Comparison of ENCODE assay signal across 10 cellular contexts in genomic region chr20:62132421-62132820, GRCh38. TPM values are rescaled to one million over a fixed set of nuclear protein-coding genes. Genes with fewer than 3 reads are reported as not detected.
DNase-seq lines count a peak whose midpoint lies in the region; ATAC-seq lines count a peak whose summit lies in the region.
"Had no signal": no experiment of that assay in that cellular context is flagged by ENCODE, and none has a peak within 500 bp of the region (broad histone marks: within the 10 kb centered on the region; RNA-seq: fewer than 3 reads in every experiment).

No MANE protein-coding gene starts in this region.

- intact Hi-C loops in activated CD4-positive, alpha-beta memory T cell treated with anti-CD3 and anti-CD28 coated beads for 36 hours (cut with micrococcal nuclease): no loop called here
- intact Hi-C loops in left ventricle myocardium superior (cut with micrococcal nuclease): no loop called here

- peaks cover 48% of the 10 kb centered on the region for H3K36me3 Mint-ChIP-seq in activated CD8-positive, alpha-beta memory T cell treated with anti-CD3 and anti-CD28 coated beads, Interleukin-2, amount 10 ng/mL, durations not matched to agents 7 days and 5 days
- H3K36me3 Mint-ChIP-seq in activated CD4-positive, alpha-beta memory T cell treated with anti-CD3 and anti-CD28 coated beads for 36 hours: peaks cover 52% of the 10 kb centered on the region
- peaks cover 58 to 83% of the 10 kb centered on the region in 2 donors for H3K36me3 Mint-ChIP-seq in stimulated activated naive B cell treated with anti-CD40 and anti-IgM and Interleukin-4, amounts not matched to agents 10 μg/mL and 1 μg/mL and 100 μg/mL, for 72 hours

- DNase-seq in activated CD8-positive, alpha-beta memory T cell treated with anti-CD3 and anti-CD28 coated beads, Interleukin-2, amount 10 ng/mL, durations not matched to agents 7 days and 5 days: no peak
- DNase-seq in activated CD8-positive, alpha-beta memory T cell treated with anti-CD3 and anti-CD28 coated beads, Interleukin-2, amount 50 U/mL, for 4 hours: no peak
- no peak for DNase-seq in activated CD4-positive, alpha-beta memory T cell treated with anti-CD3 and anti-CD28 coated beads for 36 hours
- no peak for DNase-seq in left ventricle myocardium superior
- no peak for DNase-seq in stimulated activated naive B cell treated with anti-CD40 and anti-IgM and Interleukin-4, amounts not matched to agents 10 μg/mL and 1 μg/mL and 100 μg/mL, for 72 hours
- DNase-seq in H7: no peak
- DNase-seq in AG08396 (ENCODE audit: low spot score): no peak
- DNase-seq in Ammon's horn (ENCODE audit: low spot score): no peak
- DNase-seq: NCI-H146 had no signal

- POLR2A ChIA-PET in activated CD4-positive, alpha-beta memory T cell treated with anti-CD3 and anti-CD28 coated beads for 36 hours (lab: Charles Lee): no interaction called here

- peaks cover 16% of the 10 kb centered on the region for H3K4me1 Mint-ChIP-seq in activated CD8-positive, alpha-beta memory T cell treated with anti-CD3 and anti-CD28 coated beads, Interleukin-2, amount 10 ng/mL, durations not matched to agents 7 days and 5 days
- H3K4me1 Mint-ChIP-seq in activated CD4-positive, alpha-beta memory T cell treated with anti-CD3 and anti-CD28 coated beads for 36 hours (ENCODE audit: low read depth): peaks cover 25% of the 10 kb centered on the region
- peaks cover 42 to 66% of the 10 kb centered on the region in 2 donors for H3K4me1 Mint-ChIP-seq in stimulated activated naive B cell treated with anti-CD40 and anti-IgM and Interleukin-4, amounts not matched to agents 10 μg/mL and 1 μg/mL and 100 μg/mL, for 72 hours

- H3K27ac Mint-ChIP-seq in activated CD8-positive, alpha-beta memory T cell treated with anti-CD3 and anti-CD28 coated beads, Interleukin-2, amount 10 ng/mL, durations not matched to agents 7 days and 5 days: peak overlapping the region; percentile 13
- H3K27ac Mint-ChIP-seq in activated CD4-positive, alpha-beta memory T cell treated with anti-CD3 and anti-CD28 coated beads for 36 hours: peak overlapping the region; percentile 44
- peak overlapping the region; percentile 63 for H3K27ac Mint-ChIP-seq in stimulated activated naive B cell treated with anti-CD40 and anti-IgM and Interleukin-4, amounts not matched to agents 10 μg/mL and 1 μg/mL and 100 μg/mL, for 72 hours

- H3K4me3 ChIP-seq in H7 (ENCODE audit: insufficient read depth, low read depth, low read length): no peak overlapping the region
- H3K4me3 ChIP-seq: A549 had no signal

- H3K4me3 Mint-ChIP-seq in activated CD8-positive, alpha-beta memory T cell treated with anti-CD3 and anti-CD28 coated beads, Interleukin-2, amount 10 ng/mL, durations not matched to agents 7 days and 5 days: no peak overlapping the region
- no peak overlapping the region for H3K4me3 Mint-ChIP-seq in activated CD4-positive, alpha-beta memory T cell treated with anti-CD3 and anti-CD28 coated beads for 36 hours
- H3K4me3 Mint-ChIP-seq in stimulated activated naive B cell treated with anti-CD40 and anti-IgM and Interleukin-4, amounts not matched to agents 10 μg/mL and 1 μg/mL and 100 μg/mL, for 72 hours: no peak overlapping the region

- CTCF ChIA-PET in activated CD8-positive, alpha-beta memory T cell treated with anti-CD3 and anti-CD28 coated beads, Interleukin-2, amount 10 ng/mL, durations not matched to agents 7 days and 5 days (lab: Charles Lee): interaction anchor here (4.6 kb wide), 1 partner anchor 7 kb away, joined by 17 read pairs; no protein-coding TSS in a partner anchor
- CTCF ChIA-PET in activated CD4-positive, alpha-beta memory T cell treated with anti-CD3 and anti-CD28 coated beads for 36 hours (lab: Charles Lee): interaction anchor here (1.1 to 1.4 kb wide), 2 partner anchors 9 to 11 kb away, joined by 3 to 8 read pairs; no protein-coding TSS in a partner anchor

- H3K27me3 ChIP-seq in H7 (ENCODE audit: control insufficient read depth, insufficient read depth, low read length): no peaks in the 10 kb centered on the region

- peaks cover 71% of the 10 kb centered on the region for H3K36me3 ChIP-seq in H7 (replicated peaks; ENCODE audit: control insufficient read depth, insufficient read depth, low read length)

- H3K9me3 Mint-ChIP-seq in activated CD8-positive, alpha-beta memory T cell treated with anti-CD3 and anti-CD28 coated beads, Interleukin-2, amount 10 ng/mL, durations not matched to agents 7 days and 5 days (ENCODE audit: low read depth): no peaks in the 10 kb centered on the region
- H3K9me3 Mint-ChIP-seq in activated CD4-positive, alpha-beta memory T cell treated with anti-CD3 and anti-CD28 coated beads for 36 hours: no peaks in the 10 kb centered on the region
- no peaks in the 10 kb centered on the region for H3K9me3 Mint-ChIP-seq in stimulated activated naive B cell treated with anti-CD40 and anti-IgM and Interleukin-4, amounts not matched to agents 10 μg/mL and 1 μg/mL and 100 μg/mL, for 72 hours

- no peaks in the 10 kb centered on the region for H3K27me3 Mint-ChIP-seq in activated CD8-positive, alpha-beta memory T cell treated with anti-CD3 and anti-CD28 coated beads, Interleukin-2, amount 10 ng/mL, durations not matched to agents 7 days and 5 days
- H3K27me3 Mint-ChIP-seq in activated CD4-positive, alpha-beta memory T cell treated with anti-CD3 and anti-CD28 coated beads for 36 hours: no peaks in the 10 kb centered on the region
- H3K27me3 Mint-ChIP-seq in stimulated activated naive B cell treated with anti-CD40 and anti-IgM and Interleukin-4, amounts not matched to agents 10 μg/mL and 1 μg/mL and 100 μg/mL, for 72 hours: no peaks in the 10 kb centered on the region

- ATAC-seq in activated CD8-positive, alpha-beta memory T cell treated with anti-CD3 and anti-CD28 coated beads, Interleukin-2, amount 10 ng/mL, durations not matched to agents 7 days and 5 days: no peak
- ATAC-seq in left ventricle myocardium superior: peak; percentile 19
- ATAC-seq in stimulated activated naive B cell treated with anti-CD40 and anti-IgM and Interleukin-4, amounts not matched to agents 10 μg/mL and 1 μg/mL and 100 μg/mL, for 72 hours (replicated peaks): no peak
- ATAC-seq: A549 had no signal

RNA-seq across cellular contexts. Expression of gene LSM14B, which starts 10.1 kb away (rescaled TPM):
- 10 to 100 TPM; 34.6 to 34.8 TPM for total RNA-seq in activated CD8-positive, alpha-beta memory T cell treated with anti-CD3 and anti-CD28 coated beads, Interleukin-2, amount 10 ng/mL, durations not matched to agents 7 days and 5 days
- total RNA-seq in activated CD4-positive, alpha-beta memory T cell treated with anti-CD3 and anti-CD28 coated beads for 36 hours: 10 to 100 TPM; 33.4 to 35.1 TPM
- total RNA-seq in left ventricle myocardium superior: 58.4 TPM
- total RNA-seq in H7 (2014; rRNA removed; shearing (Covaris generic)): 67.6 and 68.6 TPM in 2 replicates

RNA-seq across cellular contexts. Expression of gene PSMA7, which starts 10.8 kb away (rescaled TPM):
- total RNA-seq in activated CD8-positive, alpha-beta memory T cell treated with anti-CD3 and anti-CD28 coated beads, Interleukin-2, amount 10 ng/mL, durations not matched to agents 7 days and 5 days: 100 to 1,000 TPM; 287 to 359 TPM
- total RNA-seq in activated CD4-positive, alpha-beta memory T cell treated with anti-CD3 and anti-CD28 coated beads for 36 hours: 100 to 1,000 TPM; 301 to 316 TPM
- total RNA-seq in left ventricle myocardium superior: 240 TPM
- 413 and 501 TPM in 2 replicates for total RNA-seq in H7 (2014; rRNA removed; shearing (Covaris generic))

RNA-seq across cellular contexts. Expression of gene SS18L1, which starts 11.1 kb away (rescaled TPM):
- total RNA-seq in activated CD8-positive, alpha-beta memory T cell treated with anti-CD3 and anti-CD28 coated beads, Interleukin-2, amount 10 ng/mL, durations not matched to agents 7 days and 5 days: 10 to 100 TPM; 19.5 to 23.0 TPM
- 10 to 100 TPM; 13.7 to 15.2 TPM for total RNA-seq in activated CD4-positive, alpha-beta memory T cell treated with anti-CD3 and anti-CD28 coated beads for 36 hours
- 10.7 TPM for total RNA-seq in left ventricle myocardium superior
- 15.1 and 25.1 TPM in 2 replicates for total RNA-seq in H7 (2014; rRNA removed; shearing (Covaris generic))

RNA-seq across cellular contexts. Expression of gene MTG2, which starts 50.4 kb away (rescaled TPM):
- 10 to 100 TPM; 34.0 to 40.1 TPM for total RNA-seq in activated CD8-positive, alpha-beta memory T cell treated with anti-CD3 and anti-CD28 coated beads, Interleukin-2, amount 10 ng/mL, durations not matched to agents 7 days and 5 days
- total RNA-seq in activated CD4-positive, alpha-beta memory T cell treated with anti-CD3 and anti-CD28 coated beads for 36 hours: 10 to 100 TPM; 31.4 to 32.5 TPM
- 27.3 TPM for total RNA-seq in left ventricle myocardium superior
- total RNA-seq in H7 (2014; rRNA removed; shearing (Covaris generic)): 32.7 and 37.8 TPM in 2 replicates

Comparison
In these comparisons a context has a peak if more than half of its experiments do, and no peak if none do; other contexts are left out.
1. H3K27ac Mint-ChIP-seq: peak in every context shown above with its lines; median percentile 63 in stimulated activated naive B cell treated with anti-CD40 and anti-IgM and Interleukin-4, amounts not matched to agents 10 μg/mL and 1 μg/mL and 100 μg/mL, for 72 hours; 44 in activated CD4-positive, alpha-beta memory T cell treated with anti-CD3 and anti-CD28 coated beads for 36 hours; 13 in activated CD8-positive, alpha-beta memory T cell treated with anti-CD3 and anti-CD28 coated beads, Interleukin-2, amount 10 ng/mL, durations not matched to agents 7 days and 5 days.